ENCODE assay signal across 28 cellular contexts in genomic region chr16:6360641-6361040, GRCh38.
"Had no signal": no experiment of that assay in that cellular context is flagged by ENCODE, and none has a peak within 500 bp of the region (broad histone marks: within the 10 kb centered on the region; RNA-seq: fewer than 3 reads in every experiment).

No MANE protein-coding gene starts in this region.

- H3K27me3 ChIP-seq: adrenal gland, ascending aorta, brain microvascular endothelial cell, esophagus squamous epithelium, gastrocnemius medialis, heart left ventricle, upper lobe of left lung had no signal

- H3K36me3 ChIP-seq: adrenal gland, ascending aorta, brain microvascular endothelial cell, esophagus squamous epithelium, gastrocnemius medialis, heart left ventricle, thoracic aorta, upper lobe of left lung had no signal

- ATAC-seq: activated CD8-positive, alpha-beta T cell treated with anti-CD3 and anti-CD28 coated beads, Interleukin-2, amount 10 ng/mL, durations not matched to agents 7 days and 5 days; gastrocnemius medialis; heart left ventricle; left cardiac atrium; sciatic nerve; stimulated activated naive B cell treated with anti-CD40 and anti-IgM and Interleukin-4, amounts not matched to agents 10 μg/mL and 1 μg/mL and 100 μg/mL, for 72 hours; T-cell had no signal

- H3K27ac ChIP-seq: adrenal gland, ascending aorta, brain microvascular endothelial cell, esophagus squamous epithelium, gastrocnemius medialis, heart left ventricle, thoracic aorta, upper lobe of left lung had no signal

- H3K27me3 Mint-ChIP-seq: stimulated activated naive B cell treated with anti-CD40 and anti-IgM and Interleukin-4, amounts not matched to agents 10 μg/mL and 1 μg/mL and 100 μg/mL, for 72 hours; T-cell had no signal

- H3K9me3 ChIP-seq: adrenal gland, ascending aorta, esophagus squamous epithelium, gastrocnemius medialis, heart left ventricle, thoracic aorta, upper lobe of left lung had no signal

- H3K36me3 Mint-ChIP-seq: activated naive CD8-positive, alpha-beta T cell; stimulated activated naive B cell treated with anti-CD40 and anti-IgM and Interleukin-4, amounts not matched to agents 10 μg/mL and 1 μg/mL and 100 μg/mL, for 72 hours; T-cell had no signal

- H3K4me3 ChIP-seq: adrenal gland, ascending aorta, esophagus squamous epithelium, gastrocnemius medialis, heart left ventricle, thoracic aorta, upper lobe of left lung had no signal

- H3K4me1 Mint-ChIP-seq: nephron; stimulated activated naive B cell treated with anti-CD40 and anti-IgM and Interleukin-4, amounts not matched to agents 10 μg/mL and 1 μg/mL and 100 μg/mL, for 72 hours; T-cell had no signal

- DNase-seq: activated CD4-positive, alpha-beta T cell treated with anti-CD3 and anti-CD28 coated beads for 1 hour; activated CD4-positive, alpha-beta T cell treated with anti-CD3 and anti-CD28 coated beads, Interleukin-2, amount 50 U/mL, for 1 hour; activated CD8-positive, alpha-beta T cell treated with anti-CD3 and anti-CD28 coated beads, Interleukin-2, amount 10 ng/mL, durations not matched to agents 7 days and 5 days; activated naive CD4-positive, alpha-beta T cell; adrenal gland; brain microvascular endothelial cell; central memory CD4-positive, alpha-beta T cell; effector memory CD4-positive, alpha-beta T cell; esophagus squamous epithelium; gastrocnemius medialis; heart left ventricle; left cardiac atrium; occipital lobe; posterior cingulate gyrus; small intestine; stimulated activated CD4-positive, alpha-beta T cell treated with anti-CD3 and anti-CD28 coated beads, Interleukin-15, amount 100 ng/mL, for 24 hours; stimulated activated CD4-positive, alpha-beta T cell treated with anti-CD3 and anti-CD28 coated beads, Interleukin-2, amount 100 ng/mL, for 48 hours; stimulated activated CD8-positive, alpha-beta memory T cell treated with anti-CD3 and anti-CD28 coated beads, Interleukin-4, amount 100 ng/mL, for 48 hours; stimulated activated naive B cell treated with anti-CD40 and anti-IgM and Interleukin-4, amounts not matched to agents 10 μg/mL and 1 μg/mL and 100 μg/mL, for 72 hours; T-cell; upper lobe of left lung had no signal

- H3K4me1 ChIP-seq: adrenal gland, ascending aorta, esophagus squamous epithelium, gastrocnemius medialis, heart left ventricle, upper lobe of left lung had no signal

- H3K27ac Mint-ChIP-seq: activated CD8-positive, alpha-beta T cell treated with anti-CD3 and anti-CD28 coated beads, Interleukin-2, amount 10 ng/mL, durations not matched to agents 7 days and 5 days; activated naive CD8-positive, alpha-beta T cell; activated T-helper 2 cell treated with anti-CD3 and anti-CD28 coated beads, Interferon-gamma antibody, Interleukin-2, Interleukin-4, amounts not matched to agents 10 μg/mL and 5 μg/mL and 100 μg/mL, durations not matched to agents 14 hours and 24 hours and 36 hours; nephron; stimulated activated naive B cell treated with anti-CD40 and anti-IgM and Interleukin-4, amounts not matched to agents 10 μg/mL and 1 μg/mL and 100 μg/mL, for 72 hours; T-cell; T-helper 2 cell treated with Interferon-gamma antibody and Interleukin-4, amounts not matched to agents 5 μg/mL and 100 μg/mL, for 36 hours had no signal

- H3K9me3 Mint-ChIP-seq: nephron had no signal

- H3K4me3 Mint-ChIP-seq: activated CD8-positive, alpha-beta T cell treated with anti-CD3 and anti-CD28 coated beads, Interleukin-2, amount 10 ng/mL, durations not matched to agents 7 days and 5 days; activated naive CD8-positive, alpha-beta T cell; nephron; stimulated activated naive B cell treated with anti-CD40 and anti-IgM and Interleukin-4, amounts not matched to agents 10 μg/mL and 1 μg/mL and 100 μg/mL, for 72 hours; T-cell; T-helper 2 cell treated with Interferon-gamma antibody and Interleukin-4, amounts not matched to agents 5 μg/mL and 100 μg/mL, for 36 hours had no signal
